ENCODE assay signal across 10 cellular contexts in the genomic region with DNA sequence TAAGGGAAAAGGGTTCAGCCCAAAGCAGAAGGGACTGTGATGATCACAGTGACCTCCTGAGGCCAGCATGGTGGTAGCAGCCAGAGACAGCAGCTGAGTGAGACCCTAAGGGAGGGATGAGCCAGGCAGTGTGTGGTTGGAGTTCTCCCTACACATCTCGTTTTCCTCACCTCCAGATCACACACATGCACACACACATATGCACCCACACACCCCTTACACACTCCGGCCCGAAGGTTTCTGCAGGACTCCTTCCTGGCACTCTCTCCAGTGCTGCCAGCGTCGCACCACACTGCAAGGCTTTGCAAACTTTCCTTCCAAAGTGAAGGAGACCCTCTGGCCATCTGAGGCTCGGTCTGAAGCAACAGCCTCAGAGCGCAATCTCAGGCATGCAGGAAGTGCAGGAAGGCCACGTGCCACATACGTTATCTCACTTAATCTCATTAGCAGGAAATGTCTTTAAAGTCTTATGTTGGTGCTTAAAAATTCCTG. TPM values are rescaled to one million over a fixed set of nuclear protein-coding genes. Genes with fewer than 3 reads are reported as not detected.
DNase-seq lines count a peak whose midpoint lies in the region; ATAC-seq, FAIRE-seq and TF ChIP-seq lines count a peak whose summit lies in the region.
"Had no signal": no experiment of that assay in that cellular context is flagged by ENCODE, and none has a peak within 500 bp of the region (broad histone marks: within the 10 kb centered on the region; RNA-seq: fewer than 3 reads in every experiment).

No MANE protein-coding gene starts in this region.

- H3K9me1 ChIP-seq in endothelial cell of umbilical vein (replicated peaks; ENCODE audit: control insufficient read depth, extremely low read depth, insufficient read depth, low read length) = no peaks in the 10 kb centered on the region

- peak; percentile 12 to 15 for TF ChIP-seq CTCF in endothelial cell of umbilical vein (IDR thresholded peaks at IDR 0.05; ENCODE audit: extremely low read depth in 1 of 2, insufficient read depth in 1 of 2, low read depth in 1 of 2, low read length in 2 of 2)
- TF ChIP-seq CTCF in prostate gland (IDR thresholded peaks at IDR 0.05) = peak in 2 of 4 experiments; percentile 5 to 25

- peak; percentile 81 for FAIRE-seq in endothelial cell of umbilical vein (lab: Jason Lieb, UNC)

- H3K27ac ChIP-seq in endothelial cell of umbilical vein (ENCODE audit: insufficient read depth, low read depth, low read length) = peak overlapping the region; percentile 14
- H3K27ac ChIP-seq in prostate gland = peak overlapping the region; percentile 82 to 88
- H3K27ac ChIP-seq in caudate nucleus (ENCODE audit: low read depth, low read length) = no peak overlapping the region

- no peaks in the 10 kb centered on the region for H3K36me3 Mint-ChIP-seq in activated naive CD4-positive, alpha-beta T cell treated with anti-CD3 and anti-CD28 coated beads, Interleukin-2, amount 50 U/mL, for 72 hours
- H3K36me3 Mint-ChIP-seq: naive B cell had no signal

- POLR2A ChIA-PET in endothelial cell of umbilical vein (lab: Charles Lee) = interaction anchor here (0.7 kb wide), 1 partner anchor 17 kb away, joined by 4 read pairs; no protein-coding TSS in a partner anchor

- BruUV-seq in endothelial cell of umbilical vein (replicated peaks; lab: Mats Ljungman, UMichigan) = no TSS peak

- CTCF ChIA-PET in endothelial cell of umbilical vein (lab: Charles Lee) = interaction anchor here (1.1 to 2.7 kb wide), 4 partner anchors 17 to 50 kb away, joined by 3 to 15 read pairs (median 7); no protein-coding TSS in a partner anchor

- no peaks in the 10 kb centered on the region for H3K27me3 ChIP-seq in endothelial cell of umbilical vein (ENCODE audit: control insufficient read depth in 2 of 2, insufficient read depth in 2 of 2, low read length in 2 of 2)
- H3K27me3 ChIP-seq in prostate gland (replicated peaks; ENCODE audit: insufficient read depth) = no peaks in the 10 kb centered on the region

- peak overlapping the region; percentile 7 for H2AFZ ChIP-seq in endothelial cell of umbilical vein (ENCODE audit: low read depth, low read length)

- 19% methylated on average over 9 of the region's 9 CpGs for WGBS in prostate gland

- peak; percentile 9 to 31 for ATAC-seq in activated CD4-positive, CD25-positive, alpha-beta regulatory T cell treated with anti-CD3 and anti-CD28 coated beads, Interleukin-2, amount 50 U/mL, for 24 hours
- no peak for ATAC-seq in HG03378 (IDR thresholded peaks at IDR 0.05; ENCODE audit: unreplicated experiment)
- ATAC-seq in activated naive CD4-positive, alpha-beta T cell treated with anti-CD3 and anti-CD28 coated beads, Interleukin-2, amount 50 U/mL, for 72 hours = no peak

- H3K9ac ChIP-seq in endothelial cell of umbilical vein (replicated peaks; ENCODE audit: extremely low read depth, insufficient read depth, low read length) = peak overlapping the region; percentile 14

- H3K4me1 ChIP-seq in endothelial cell of umbilical vein (ENCODE audit: control insufficient read depth, extremely low read depth, insufficient read depth, low read length) (peaks cover 42% of the 10 kb centered on the region), prostate gland (replicated peaks) (peaks cover 14% of the 10 kb centered on the region)

- H3K36me3 ChIP-seq in endothelial cell of umbilical vein (ENCODE audit: control insufficient read depth in 2 of 2, extremely low read depth in 1 of 2, insufficient read depth in 2 of 2, low read length in 2 of 2) (no peaks in the 10 kb centered on the region), prostate gland (no peaks in the 10 kb centered on the region)

- TF ChIP-seq POLR2A in endothelial cell of umbilical vein (IDR thresholded peaks at IDR 0.05; ENCODE audit: low read depth, low read length) (no peak), prostate gland (IDR thresholded peaks at IDR 0.05) (no peak)

- H3K27ac Mint-ChIP-seq in activated naive CD4-positive, alpha-beta T cell treated with anti-CD3 and anti-CD28 coated beads, Interleukin-2, amount 50 U/mL, for 72 hours = no peak overlapping the region

- intact Hi-C loops in endothelial cell of umbilical vein (cut with micrococcal nuclease) = loop anchor here (1.0 kb wide), 2 partner anchors 22 to 49 kb away; no protein-coding TSS in a partner anchor
- intact Hi-C loops in prostate gland (cut with DNase I) = no loop called here

- peak overlapping the region; percentile 57 for H3K4me2 ChIP-seq in endothelial cell of umbilical vein (ENCODE audit: insufficient read depth, low read length)

- no peaks in the 10 kb centered on the region for H4K20me1 ChIP-seq in endothelial cell of umbilical vein (replicated peaks; ENCODE audit: control insufficient read depth, extremely low read depth, insufficient read depth, low read length)

- dilution Hi-C loops in endothelial cell of umbilical vein (cut with MboI; ENCODE audit: extremely low pct_ligation_motif_present, low sequenced_read_pairs) = no loop called here

- H3K79me2 ChIP-seq in endothelial cell of umbilical vein (ENCODE audit: control insufficient read depth, insufficient read depth, low read length) = no peaks in the 10 kb centered on the region

- DNase-seq in activated CD4-positive, CD25-positive, alpha-beta regulatory T cell treated with anti-CD3 and anti-CD28 coated beads, Interleukin-2, amount 50 U/mL, for 72 hours = no peak
- DNase-seq in NCI-H69 (lab: John Stamatoyannopoulos, UW) (peak; percentile 66), endothelial cell of umbilical vein (ENCODE audit: low read depth, low spot score) (peak; percentile 54), prostate gland (ENCODE audit: low spot score) (peak; percentile 39), caudate nucleus (lab: John Stamatoyannopoulos, UW) (no peak)
- DNase-seq in activated naive CD4-positive, alpha-beta T cell treated with anti-CD3 and anti-CD28 coated beads, Interleukin-2, amount 50 U/mL, for 72 hours (ENCODE audit: low spot score in 2 of 2) = no peak
- DNase-seq: cerebellar nuclear complex, naive B cell had no signal

- H3K4me3 ChIP-seq in endothelial cell of umbilical vein (replicated peaks in 1 of 3; ENCODE audit: insufficient read depth in 1 of 3, low read depth in 1 of 3, low read length in 3 of 3) (no peak overlapping the region), prostate gland (no peak overlapping the region)

- H3K9me3 Mint-ChIP-seq in activated naive CD4-positive, alpha-beta T cell treated with anti-CD3 and anti-CD28 coated beads, Interleukin-2, amount 50 U/mL, for 72 hours = no peaks in the 10 kb centered on the region
- H3K9me3 Mint-ChIP-seq: naive B cell had no signal

- H3K9me3 ChIP-seq in endothelial cell of umbilical vein (replicated peaks; ENCODE audit: control insufficient read depth, insufficient read depth, low read length) (no peaks in the 10 kb centered on the region), prostate gland (no peaks in the 10 kb centered on the region)

TF ChIP-seq in endothelial cell of umbilical vein, 7 proteins besides CTCF, POLR2A, EP300 and RAD21:
- TF ChIP-seq FOS (IDR thresholded peaks at IDR 0.05; ENCODE audit: borderline replicate concordance, insufficient read depth, low read length) (no peak), JUN (IDR thresholded peaks at IDR 0.05; ENCODE audit: borderline replicate concordance, insufficient read depth, insufficient read length, low read depth) (no peak), EZH2 (IDR thresholded peaks at IDR 0.05; ENCODE audit: borderline replicate concordance, low read depth, low read length, severe bottlenecking) (no peak), MAX (IDR thresholded peaks at IDR 0.05; ENCODE audit: insufficient read depth, insufficient read length) (peak; percentile 84), GATA2 (IDR thresholded peaks at IDR 0.05; ENCODE audit: insufficient read depth, insufficient read length, low read depth, low read length) (peak; percentile 82), POLR2AphosphoS5 (IDR thresholded peaks at IDR 0.05; ENCODE audit: insufficient read depth, low read depth, low read length) (no peak), MYC (IDR thresholded peaks at IDR 0.05; ENCODE audit: low read depth, low read length) (peak; percentile 15)

RNA-seq across cellular contexts. Expression of gene TP53I11, which starts 26.9 kb away (rescaled TPM):
- total RNA-seq in endothelial cell of umbilical vein (78.2 and 79.4 TPM in 2 replicates), prostate gland (100 to 1,000 TPM in 1 of 2 donors, 10 to 100 TPM in 1; 72.0 to 115 TPM)
- polyA plus RNA-seq in endothelial cell of umbilical vein = 29.6 and 31.5 TPM in 2 replicates
- 24.4 and 26.7 TPM in 2 replicates for polyA plus RNA-seq in endothelial cell of umbilical vein (2011; cell fraction: cytosol; rRNA removed)
- polyA plus RNA-seq in endothelial cell of umbilical vein (2011; cell fraction: nucleus; rRNA removed) = 46.0 and 57.6 TPM in 2 replicates
- polyA plus RNA-seq in endothelial cell of umbilical vein (2012) = 45.4 and 53.5 TPM in 2 replicates
- 41.5 and 42.9 TPM in 2 replicates for polyA minus RNA-seq in endothelial cell of umbilical vein
- polyA minus RNA-seq in endothelial cell of umbilical vein (2011; cell fraction: cytosol; rRNA and poly(A)+ RNA removed) = not detected
- polyA minus RNA-seq in endothelial cell of umbilical vein (2011; cell fraction: nucleus; rRNA and poly(A)+ RNA removed) = 32.9 and 44.5 TPM in 2 replicates
- total RNA-seq in activated naive CD4-positive, alpha-beta T cell treated with anti-CD3 and anti-CD28 coated beads, Interleukin-2, amount 50 U/mL, for 72 hours = 10 to 100 TPM in 1 of 2 donors, 1 to 10 TPM in 1; 7.5 to 21.5 TPM

Comparison
In these comparisons a context has a peak if more than half of its experiments do, and no peak if none do; other contexts are left out.
1. ATAC-seq: peak in activated CD4-positive, CD25-positive, alpha-beta regulatory T cell treated with anti-CD3 and anti-CD28 coated beads, Interleukin-2, amount 50 U/mL, for 24 hours (2 of 2); none in HG03378 (single experiment) and activated naive CD4-positive, alpha-beta T cell treated with anti-CD3 and anti-CD28 coated beads, Interleukin-2, amount 50 U/mL, for 72 hours (0 of 2).
2. DNase-seq: peak in NCI-H69 (single experiment), endothelial cell of umbilical vein (single experiment) and prostate gland (single experiment); none in activated CD4-positive, CD25-positive, alpha-beta regulatory T cell treated with anti-CD3 and anti-CD28 coated beads, Interleukin-2, amount 50 U/mL, for 72 hours (single experiment), caudate nucleus (0 of 61) and activated naive CD4-positive, alpha-beta T cell treated with anti-CD3 and anti-CD28 coated beads, Interleukin-2, amount 50 U/mL, for 72 hours (0 of 2).